ENCODE assay signal across 13 cellular contexts in the genomic region with DNA sequence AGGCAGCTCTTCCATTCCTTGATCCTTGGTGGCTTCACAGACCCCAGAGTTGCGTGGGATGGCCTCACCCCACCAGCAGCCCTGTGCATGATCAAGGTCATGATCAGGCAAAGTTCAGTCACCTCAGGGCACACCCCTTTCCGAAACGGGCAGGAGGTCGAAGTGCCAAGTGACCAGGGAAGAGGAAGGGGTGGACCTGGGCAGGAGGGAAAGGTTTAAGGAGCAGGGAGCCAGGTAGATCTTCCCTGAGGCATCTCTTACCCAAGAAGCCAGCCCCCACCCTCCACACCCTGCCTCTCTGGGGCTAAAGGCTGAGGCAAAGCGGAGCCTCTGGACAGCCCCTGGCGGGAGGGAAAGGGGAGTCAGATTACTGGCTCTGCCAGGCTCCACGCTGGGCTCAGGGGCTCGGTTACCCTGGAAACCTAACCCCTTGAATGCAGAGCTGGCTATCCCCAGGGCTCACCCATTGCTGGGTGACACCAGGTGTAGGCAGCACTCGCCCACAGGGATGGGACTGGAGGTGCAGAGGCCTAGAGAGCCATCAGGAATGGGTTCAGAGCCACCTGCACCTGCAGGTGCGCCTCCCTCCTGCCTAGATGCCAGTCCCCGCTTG. TPM values are rescaled to one million over a fixed set of nuclear protein-coding genes. Genes with fewer than 3 reads are reported as not detected.
DNase-seq lines count a peak whose midpoint lies in the region; ATAC-seq, FAIRE-seq and TF ChIP-seq lines count a peak whose summit lies in the region.
"Had no signal": no experiment of that assay in that cellular context is flagged by ENCODE, and none has a peak within 500 bp of the region (broad histone marks: within the 10 kb centered on the region; RNA-seq: fewer than 3 reads in every experiment).

No MANE protein-coding gene starts in this region.

- ATAC-seq in activated CD8-positive, alpha-beta memory T cell treated with anti-CD3 and anti-CD28 coated beads, Interleukin-2, amount 10 ng/mL, durations not matched to agents 7 days and 5 days = no peak
- no peak for ATAC-seq in stimulated activated memory B cell treated with anti-CD40 and anti-IgM and Interleukin-4, amounts not matched to agents 10 μg/mL and 1 μg/mL and 100 μg/mL, for 72 hours
- no peak for ATAC-seq in GM21619 (IDR thresholded peaks at IDR 0.05; ENCODE audit: unreplicated experiment)
- ATAC-seq: CD8-positive, alpha-beta T cell had no signal

- no peak overlapping the region for H3K27ac ChIP-seq in H1 (ENCODE audit: low read depth, low read length)
- H3K27ac ChIP-seq in CD8-positive, alpha-beta memory T cell (ENCODE audit: low read depth, low read length) = no peak overlapping the region
- H3K27ac ChIP-seq: ovary had no signal

- H3K9me3 Mint-ChIP-seq in activated CD8-positive, alpha-beta memory T cell treated with anti-CD3 and anti-CD28 coated beads, Interleukin-2, amount 10 ng/mL, durations not matched to agents 7 days and 5 days (ENCODE audit: low read depth) = no peaks in the 10 kb centered on the region
- no peaks in the 10 kb centered on the region for H3K9me3 Mint-ChIP-seq in stimulated activated memory B cell treated with anti-CD40 and anti-IgM and Interleukin-4, amounts not matched to agents 10 μg/mL and 1 μg/mL and 100 μg/mL, for 72 hours
- peaks cover 0 to 4% (median 0%) of the 10 kb centered on the region in 5 donors for H3K9me3 Mint-ChIP-seq in CD8-positive, alpha-beta memory T cell
- H3K9me3 Mint-ChIP-seq: activated B cell treated with CpG ODN at 0.5 μM for 24 hours; CD8-positive, alpha-beta T cell had no signal

- H3K23ac ChIP-seq in H1 (ENCODE audit: insufficient read length) = no peak overlapping the region

- H3K4me3 ChIP-seq in H1 (ENCODE audit: extremely low read depth in 1 of 4, insufficient read depth in 2 of 4, low read depth in 3 of 4, low read length in 4 of 4) = peak overlapping the region in 1 of 4 experiments; percentile 42; a peak in 2 of 8 replicates
- H3K4me3 ChIP-seq in CD8-positive, alpha-beta memory T cell (ENCODE audit: low read length) = no peak overlapping the region
- no peak overlapping the region for H3K4me3 ChIP-seq in HAP-1
- H3K4me3 ChIP-seq: ovary had no signal

- peaks cover 9% of the 10 kb centered on the region for H3K36me3 Mint-ChIP-seq in activated CD8-positive, alpha-beta memory T cell treated with anti-CD3 and anti-CD28 coated beads, Interleukin-2, amount 10 ng/mL, durations not matched to agents 7 days and 5 days
- peaks cover 42% of the 10 kb centered on the region for H3K36me3 Mint-ChIP-seq in stimulated activated memory B cell treated with anti-CD40 and anti-IgM and Interleukin-4, amounts not matched to agents 10 μg/mL and 1 μg/mL and 100 μg/mL, for 72 hours
- H3K36me3 Mint-ChIP-seq in CD8-positive, alpha-beta memory T cell = peaks cover 3 to 31% (median 5%) of the 10 kb centered on the region in 3 donors

- H3K79me2 ChIP-seq in H1 (ENCODE audit: control insufficient read depth in 1 of 2, insufficient read depth in 2 of 2, low read length in 2 of 2) = peaks cover 0 to 22% of the 10 kb centered on the region in 2 experiments; a peak in 2 of 4 replicates

- WGBS in H1 (ENCODE audit: extremely low coverage in 1 of 2, insufficient coverage in 1 of 2, insufficient read length in 1 of 2, insufficient replicate concordance in 2 of 2, low coverage in 1 of 2, low lambda C conversion rate in 2 of 2, missing lambda C conversion rate in 1 of 2), 2 experiments = 43% methylated on average over 9 of the region's 11 CpGs; no CpG with 5 or more reads in 1 of the 2 experiments

- no peak overlapping the region; the same call in 1 of the 2 replicates for H3K18ac ChIP-seq in H1 (ENCODE audit: extremely low read depth, low read length)

- POLR2A ChIA-PET in H1 (lab: Charles Lee; ENCODE audit: partially characterized antibody) = interaction anchor here (1.2 to 16.9 kb wide), 5 partner anchors 14 to 180 kb away, joined by 3 to 207 read pairs (median 4); partner anchors contain the start of genes HNRNPH1 and SQSTM1
- POLR2A ChIA-PET in CD8-positive, alpha-beta memory T cell (lab: Charles Lee) = interaction anchor here (0.6 kb wide), 1 partner anchor 1058 kb away, joined by 3 read pairs; the partner anchor contains the start of gene ZFP62

- H4K5ac ChIP-seq in H1 (ENCODE audit: insufficient read length, low read depth, low read length) = no peak overlapping the region

- peaks cover 0 to 32% (median 30%) of the 10 kb centered on the region in 4 experiments; a peak in 6 of 7 replicates for H3K4me1 ChIP-seq in H1 (replicated peaks in 1 of 4; ENCODE audit: control insufficient read depth in 3 of 4, insufficient read depth in 4 of 4, low read length in 3 of 4)
- H3K4me1 ChIP-seq in CD8-positive, alpha-beta memory T cell (ENCODE audit: insufficient read depth, low read length) = peaks cover 33% of the 10 kb centered on the region
- peaks cover 5% of the 10 kb centered on the region for H3K4me1 ChIP-seq in HAP-1

- peak overlapping the region; percentile 52 to 59 for H3K4me2 ChIP-seq in H1 (ENCODE audit: insufficient read depth in 1 of 2, low read depth in 2 of 2, low read length in 2 of 2)

- no peak overlapping the region for H3K9ac ChIP-seq in H1 (replicated peaks in 1 of 4; ENCODE audit: extremely low read depth in 1 of 4, low read depth in 3 of 4, low read length in 3 of 4)

- no peak overlapping the region for H3K4me3 Mint-ChIP-seq in activated CD8-positive, alpha-beta memory T cell treated with anti-CD3 and anti-CD28 coated beads, Interleukin-2, amount 10 ng/mL, durations not matched to agents 7 days and 5 days
- H3K4me3 Mint-ChIP-seq in stimulated activated memory B cell treated with anti-CD40 and anti-IgM and Interleukin-4, amounts not matched to agents 10 μg/mL and 1 μg/mL and 100 μg/mL, for 72 hours = no peak overlapping the region
- peak overlapping the region in 3 of 7 donors; percentile 19 to 52 (median 48) for H3K4me3 Mint-ChIP-seq in CD8-positive, alpha-beta memory T cell

- CTCF ChIA-PET in activated CD8-positive, alpha-beta memory T cell treated with anti-CD3 and anti-CD28 coated beads, Interleukin-2, amount 10 ng/mL, durations not matched to agents 7 days and 5 days (lab: Charles Lee) = interaction anchor here (1.1 to 3.1 kb wide), 10 partner anchors 10 to 113 kb away, joined by 3 to 12 read pairs (median 8); partner anchors contain the start of gene LTC4S
- CTCF ChIA-PET in H1 (lab: Charles Lee; ENCODE audit: partially characterized antibody) = interaction anchor here (0.9 to 3.9 kb wide), 16 partner anchors 11 to 202 kb away, joined by 3 to 23 read pairs (median 6); no protein-coding TSS in a partner anchor
- CTCF ChIA-PET in CD8-positive, alpha-beta memory T cell (lab: Charles Lee) = interaction anchor here (0.9 to 2.5 kb wide), 11 partner anchors 9 to 104 kb away, joined by 3 to 37 read pairs (median 6); partner anchors contain the start of genes LTC4S, SQSTM1 and TBC1D9B

- H2AFZ ChIP-seq in H1 (ENCODE audit: low read length) = no peak overlapping the region

- H3K27me3 ChIP-seq in H1 (replicated peaks in 1 of 4; ENCODE audit: control insufficient read depth in 3 of 4, extremely low read depth in 1 of 4, insufficient read depth in 3 of 4, low read length in 3 of 4) (no peaks in the 10 kb centered on the region), HAP-1 (ENCODE audit: low read depth) (no peaks in the 10 kb centered on the region)
- H3K27me3 ChIP-seq in CD8-positive, alpha-beta memory T cell (ENCODE audit: insufficient read depth, low read length, poor library complexity, severe bottlenecking) = no peaks in the 10 kb centered on the region
- H3K27me3 ChIP-seq: ovary had no signal

- H3K36me3 ChIP-seq in H1 (ENCODE audit: control insufficient read depth in 2 of 4, insufficient read depth in 4 of 4, low read length in 3 of 4) (peaks cover 11 to 24% (median 20%) of the 10 kb centered on the region in 4 experiments), HAP-1 (replicated peaks) (peaks cover 40% of the 10 kb centered on the region)
- peaks cover 9% of the 10 kb centered on the region for H3K36me3 ChIP-seq in CD8-positive, alpha-beta memory T cell (ENCODE audit: insufficient read depth, low read length)
- H3K36me3 ChIP-seq: ovary had no signal

- H2BK20ac ChIP-seq in H1 (ENCODE audit: low read length) = no peak overlapping the region

- no peak overlapping the region for H4K91ac ChIP-seq in H1 (replicated peaks; ENCODE audit: insufficient read length, low read length)

- H3K79me1 ChIP-seq in H1 (ENCODE audit: low read depth, low read length) = peaks cover 11% of the 10 kb centered on the region

- H3K23me2 ChIP-seq in H1 (ENCODE audit: low read depth, low read length) = peaks cover 10% of the 10 kb centered on the region; the same call in 1 of the 2 replicates

- H2BK15ac ChIP-seq in H1 (ENCODE audit: low read length) = no peak overlapping the region

- H3K9me3 ChIP-seq in H1 (ENCODE audit: insufficient read depth in 2 of 2, low read depth in 1 of 2, low read length in 1 of 2) = no peaks in the 10 kb centered on the region
- no peaks in the 10 kb centered on the region for H3K9me3 ChIP-seq in CD8-positive, alpha-beta memory T cell (ENCODE audit: low read length)
- no peaks in the 10 kb centered on the region for H3K9me3 ChIP-seq in HAP-1
- H3K9me3 ChIP-seq: ovary had no signal

- no peak for TF ChIP-seq CTCF in H1 (IDR thresholded peaks at IDR 0.05; ENCODE audit: control extremely low read depth in 1 of 3, insufficient read depth in 1 of 3, low read depth in 1 of 3, low read length in 3 of 3)

- no peak overlapping the region for H2AK5ac ChIP-seq in H1 (ENCODE audit: low read depth, low read length)

- no peak overlapping the region for H2BK12ac ChIP-seq in H1 (ENCODE audit: low read depth, low read length)

- TF ChIP-seq RAD21 in H1 (IDR thresholded peaks at IDR 0.05 in 1 of 2, conservative IDR thresholded peaks at IDR 0.05 in 1 of 2; ENCODE audit: low read depth in 2 of 2, low read length in 2 of 2) = no peak

- no peak overlapping the region for H3K14ac ChIP-seq in H1 (ENCODE audit: insufficient read length)

- TF ChIP-seq POLR2A in H1 (IDR thresholded peaks at IDR 0.05; ENCODE audit: control extremely low read depth in 1 of 2, low read depth in 2 of 2, low read length in 2 of 2) = no peak

- peaks cover 31% of the 10 kb centered on the region for H3K4me1 Mint-ChIP-seq in activated CD8-positive, alpha-beta memory T cell treated with anti-CD3 and anti-CD28 coated beads, Interleukin-2, amount 10 ng/mL, durations not matched to agents 7 days and 5 days
- peaks cover 53% of the 10 kb centered on the region for H3K4me1 Mint-ChIP-seq in stimulated activated memory B cell treated with anti-CD40 and anti-IgM and Interleukin-4, amounts not matched to agents 10 μg/mL and 1 μg/mL and 100 μg/mL, for 72 hours
- peaks cover 27 to 34% (median 28%) of the 10 kb centered on the region in 3 donors for H3K4me1 Mint-ChIP-seq in CD8-positive, alpha-beta memory T cell

- no peaks in the 10 kb centered on the region for H3K27me3 Mint-ChIP-seq in activated CD8-positive, alpha-beta memory T cell treated with anti-CD3 and anti-CD28 coated beads, Interleukin-2, amount 10 ng/mL, durations not matched to agents 7 days and 5 days
- no peaks in the 10 kb centered on the region for H3K27me3 Mint-ChIP-seq in stimulated activated memory B cell treated with anti-CD40 and anti-IgM and Interleukin-4, amounts not matched to agents 10 μg/mL and 1 μg/mL and 100 μg/mL, for 72 hours
- H3K27me3 Mint-ChIP-seq in CD8-positive, alpha-beta memory T cell = no peaks in the 10 kb centered on the region
- H3K27me3 Mint-ChIP-seq: activated B cell treated with CpG ODN at 0.5 μM for 24 hours had no signal

- no peak for TF ChIP-seq EP300 in H1 (IDR thresholded peaks at IDR 0.05; ENCODE audit: borderline replicate concordance in 1 of 2, low read depth in 2 of 2, low read length in 2 of 2)

- H3K56ac ChIP-seq in H1 (replicated peaks; ENCODE audit: insufficient read length, low read depth, low read length) = no peak overlapping the region

- DNase-seq in activated CD8-positive, alpha-beta memory T cell treated with anti-CD3 and anti-CD28 coated beads, Interleukin-2, amount 10 ng/mL, durations not matched to agents 7 days and 5 days = no peak
- no peak for DNase-seq in activated CD8-positive, alpha-beta memory T cell treated with anti-CD3 and anti-CD28 coated beads, Interleukin-2, amount 50 U/mL, for 4 hours
- DNase-seq in NCI-H2196 (lab: John Stamatoyannopoulos, UW; ENCODE audit: unreplicated experiment) (peak; percentile 75), H1 (ENCODE audit: low read depth in 1 of 2, low spot score in 2 of 2) (peak in 1 of 2 experiments; percentile 59), HAP-1 (ENCODE audit: low spot score in 2 of 2) (no peak)
- no peak for DNase-seq in CD8-positive, alpha-beta memory T cell
- DNase-seq: activated B cell treated with CpG ODN at 0.5 μM for 24 hours, glutamatergic neuron, HCEC 1CT had no signal

- peaks cover 8 to 26% of the 10 kb centered on the region in 2 experiments for H4K20me1 ChIP-seq in H1 (replicated peaks in 1 of 2; ENCODE audit: control insufficient read depth in 1 of 2, insufficient read depth in 2 of 2, low read length in 2 of 2)

- no peak overlapping the region for H3K4ac ChIP-seq in H1 (replicated peaks; ENCODE audit: insufficient read length, low read depth, low read length)

- FAIRE-seq in H1 (lab: Jason Lieb, UNC) = no peak

- peak overlapping the region; percentile 20; the same call in 1 of the 2 replicates for H2BK5ac ChIP-seq in H1 (ENCODE audit: low read depth, low read length)

- in situ Hi-C loops in HAP-1 (cut with MboI; ENCODE audit: low sequenced_read_pairs) = no loop called here

- no peak overlapping the region for H2BK120ac ChIP-seq in H1 (replicated peaks; ENCODE audit: low read depth, low read length)

- no peak overlapping the region; the same call in 1 of the 2 replicates for H4K8ac ChIP-seq in H1 (ENCODE audit: extremely low read depth, insufficient read depth, low read length)

- H3K27ac Mint-ChIP-seq in activated CD8-positive, alpha-beta memory T cell treated with anti-CD3 and anti-CD28 coated beads, Interleukin-2, amount 10 ng/mL, durations not matched to agents 7 days and 5 days = peak overlapping the region; percentile 17
- H3K27ac Mint-ChIP-seq in stimulated activated memory B cell treated with anti-CD40 and anti-IgM and Interleukin-4, amounts not matched to agents 10 μg/mL and 1 μg/mL and 100 μg/mL, for 72 hours = peak overlapping the region; percentile 87
- H3K27ac Mint-ChIP-seq in CD8-positive, alpha-beta memory T cell = no peak overlapping the region

RNA-seq across cellular contexts. Expression of gene MGAT4B, which starts 3.6 kb away (rescaled TPM):
- 100 to 1,000 TPM; 100 to 116 TPM for total RNA-seq in activated CD8-positive, alpha-beta memory T cell treated with anti-CD3 and anti-CD28 coated beads, Interleukin-2, amount 10 ng/mL, durations not matched to agents 7 days and 5 days
- 112 and 116 TPM in 2 replicates for total RNA-seq in H1 (2021; fragmentation: NEBNext Ultra II Directional; extraction: Animal tissue kit (Norgen Biotek cat#: 25700))
- 128 and 182 TPM in 2 replicates for polyA plus RNA-seq in H1 (2011; rRNA removed)
- polyA plus RNA-seq in H1 (2011; cell fraction: cytosol; rRNA removed) = 107 TPM
- polyA plus RNA-seq in H1 (2011; cell fraction: nucleus; rRNA removed) = 485 TPM
- 120 to 133 TPM (median 129 TPM) in 4 replicates for polyA plus RNA-seq in H1 (2012, experiment 1 of 2)
- polyA plus RNA-seq in H1 (2012, experiment 2 of 2) = 128 TPM
- 81.5 TPM for polyA plus RNA-seq in H1 (2013, experiment 1 of 2)
- polyA plus RNA-seq in H1 (2013, experiment 2 of 2) = 77.1 TPM
- polyA minus RNA-seq in H1 (2011; rRNA and poly(A)+ RNA removed) = 93.9 and 120 TPM in 2 replicates
- 99.0 TPM for polyA minus RNA-seq in H1 (2011; cell fraction: cytosol; rRNA and poly(A)+ RNA removed)
- 145 TPM for polyA minus RNA-seq in H1 (2011; cell fraction: nucleus; rRNA and poly(A)+ RNA removed)
- total RNA-seq in CD8-positive, alpha-beta memory T cell = 100 to 1,000 TPM in 1 of 2 experiments, 10 to 100 TPM in 1; 94.0 to 103 TPM
- 21.0 TPM for polyA plus RNA-seq in CD8-positive, alpha-beta memory T cell

RNA-seq across cellular contexts. Expression of gene LTC4S, which starts 9.3 kb away (rescaled TPM):
- total RNA-seq in activated CD8-positive, alpha-beta memory T cell treated with anti-CD3 and anti-CD28 coated beads, Interleukin-2, amount 10 ng/mL, durations not matched to agents 7 days and 5 days = 1 to 10 TPM in 1 of 2 experiments, under 1 TPM in 1; 0.91 to 1.5 TPM
- total RNA-seq in H1 (2021; fragmentation: NEBNext Ultra II Directional; extraction: Animal tissue kit (Norgen Biotek cat#: 25700)) = 1.1 and 2.2 TPM in 2 replicates
- polyA plus RNA-seq in H1 (2011; rRNA removed) = 3.7 and 3.8 TPM in 2 replicates
- 0.93 TPM for polyA plus RNA-seq in H1 (2011; cell fraction: cytosol; rRNA removed)
- polyA plus RNA-seq in H1 (2011; cell fraction: nucleus; rRNA removed) = 5.8 TPM
- 0.95 to 2.8 TPM (median 1.9 TPM) in 4 replicates for polyA plus RNA-seq in H1 (2012, experiment 1 of 2)
- polyA plus RNA-seq in H1 (2012, experiment 2 of 2) = 0.91 TPM
- 2.6 TPM for polyA plus RNA-seq in H1 (2013, experiment 1 of 2)
- 2.4 TPM for polyA plus RNA-seq in H1 (2013, experiment 2 of 2)
- polyA minus RNA-seq in H1 (2011; rRNA and poly(A)+ RNA removed) = not detected in 2 replicates
- not detected for polyA minus RNA-seq in H1 (2011; cell fraction: cytosol; rRNA and poly(A)+ RNA removed)
- polyA minus RNA-seq in H1 (2011; cell fraction: nucleus; rRNA and poly(A)+ RNA removed) = 2.3 TPM
- 1 to 10 TPM in 1 of 2 experiments, under 1 TPM in 1; 0.57 to 1.0 TPM for total RNA-seq in CD8-positive, alpha-beta memory T cell
- polyA plus RNA-seq in CD8-positive, alpha-beta memory T cell = 4.0 TPM

RNA-seq across cellular contexts. Expression of gene SQSTM1, which starts 17.6 kb away (rescaled TPM):
- 100 to 1,000 TPM; 130 to 198 TPM for total RNA-seq in activated CD8-positive, alpha-beta memory T cell treated with anti-CD3 and anti-CD28 coated beads, Interleukin-2, amount 10 ng/mL, durations not matched to agents 7 days and 5 days
- 98.6 and 110 TPM in 2 replicates for total RNA-seq in H1 (2021; fragmentation: NEBNext Ultra II Directional; extraction: Animal tissue kit (Norgen Biotek cat#: 25700))
- polyA plus RNA-seq in H1 (2011; rRNA removed) = 70.6 and 78.6 TPM in 2 replicates
- polyA plus RNA-seq in H1 (2011; cell fraction: cytosol; rRNA removed) = 63.7 TPM
- polyA plus RNA-seq in H1 (2011; cell fraction: nucleus; rRNA removed) = 97.6 TPM
- polyA plus RNA-seq in H1 (2012, experiment 1 of 2) = 73.2 to 115 TPM (median 98.8 TPM) in 4 replicates
- polyA plus RNA-seq in H1 (2012, experiment 2 of 2) = 98.7 TPM
- polyA plus RNA-seq in H1 (2013, experiment 1 of 2) = 54.2 TPM
- polyA plus RNA-seq in H1 (2013, experiment 2 of 2) = 53.0 TPM
- polyA minus RNA-seq in H1 (2011; rRNA and poly(A)+ RNA removed) = 39.1 and 39.8 TPM in 2 replicates
- polyA minus RNA-seq in H1 (2011; cell fraction: cytosol; rRNA and poly(A)+ RNA removed) = 125 TPM
- polyA minus RNA-seq in H1 (2011; cell fraction: nucleus; rRNA and poly(A)+ RNA removed) = 167 TPM
- total RNA-seq in CD8-positive, alpha-beta memory T cell = 100 to 1,000 TPM; 158 to 179 TPM
- 212 TPM for polyA plus RNA-seq in CD8-positive, alpha-beta memory T cell

RNA-seq across cellular contexts. Expression of gene MRNIP, which starts 55.6 kb away (rescaled TPM):
- 10 to 100 TPM; 20.2 to 21.4 TPM for total RNA-seq in activated CD8-positive, alpha-beta memory T cell treated with anti-CD3 and anti-CD28 coated beads, Interleukin-2, amount 10 ng/mL, durations not matched to agents 7 days and 5 days
- total RNA-seq in H1 (2021; fragmentation: NEBNext Ultra II Directional; extraction: Animal tissue kit (Norgen Biotek cat#: 25700)) = 22.2 and 29.6 TPM in 2 replicates
- polyA plus RNA-seq in H1 (2011; rRNA removed) = 29.6 and 42.5 TPM in 2 replicates
- polyA plus RNA-seq in H1 (2011; cell fraction: cytosol; rRNA removed) = 41.4 TPM
- 213 TPM for polyA plus RNA-seq in H1 (2011; cell fraction: nucleus; rRNA removed)
- 28.3 to 30.2 TPM (median 29.2 TPM) in 4 replicates for polyA plus RNA-seq in H1 (2012, experiment 1 of 2)
- 10.6 TPM for polyA plus RNA-seq in H1 (2012, experiment 2 of 2)
- polyA plus RNA-seq in H1 (2013, experiment 1 of 2) = 27.2 TPM
- 24.3 TPM for polyA plus RNA-seq in H1 (2013, experiment 2 of 2)
- polyA minus RNA-seq in H1 (2011; rRNA and poly(A)+ RNA removed) = 21.4 and 22.4 TPM in 2 replicates
- polyA minus RNA-seq in H1 (2011; cell fraction: cytosol; rRNA and poly(A)+ RNA removed) = 10.3 TPM
- polyA minus RNA-seq in H1 (2011; cell fraction: nucleus; rRNA and poly(A)+ RNA removed) = 30.9 TPM
- total RNA-seq in CD8-positive, alpha-beta memory T cell = 10 to 100 TPM; 23.9 to 27.2 TPM
- polyA plus RNA-seq in CD8-positive, alpha-beta memory T cell = 17.7 TPM

Comparison
In these comparisons a context has a peak if more than half of its experiments do, and no peak if none do; other contexts are left out.
1. H3K27ac Mint-ChIP-seq: peak in activated CD8-positive, alpha-beta memory T cell treated with anti-CD3 and anti-CD28 coated beads, Interleukin-2, amount 10 ng/mL, durations not matched to agents 7 days and 5 days (single experiment) and stimulated activated memory B cell treated with anti-CD40 and anti-IgM and Interleukin-4, amounts not matched to agents 10 μg/mL and 1 μg/mL and 100 μg/mL, for 72 hours (single experiment); none in CD8-positive, alpha-beta memory T cell (0 of 8).